22 cellular contexts compared by ENCODE assay signal in genomic region chr7:48347426-48347825, GRCh38.
"Had no signal": no experiment of that assay in that cellular context is flagged by ENCODE, and none has a peak within 500 bp of the region (broad histone marks: within the 10 kb centered on the region; RNA-seq: fewer than 3 reads in every experiment).

No MANE protein-coding gene starts in this region.

- H3K4me3 Mint-ChIP-seq: dendritic cell treated with granulocyte-macrophage colony-stimulating factor and Interleukin-4, amounts not matched to agents 40 ng/mL and 50 ng/mL, for 4 days; effector memory CD8-positive, alpha-beta T cell; endodermal cell; mesothelial cell of epicardium had no signal

- H3K36me3 Mint-ChIP-seq: mesothelial cell of epicardium had no signal

- H3K27me3 Mint-ChIP-seq: dendritic cell treated with granulocyte-macrophage colony-stimulating factor and Interleukin-4, amounts not matched to agents 40 ng/mL and 50 ng/mL, for 4 days had no signal

- H3K27ac ChIP-seq: epithelial cell of prostate, esophagus squamous epithelium, gastrocnemius medialis, heart right ventricle, left lung, lower lobe of right lung had no signal

- DNase-seq: cortex of kidney; effector CD8-positive, alpha-beta T cell; effector memory CD8-positive, alpha-beta T cell; endodermal cell; erythroblast; esophagus squamous epithelium; foreskin fibroblast; foreskin melanocyte; gastrocnemius medialis; glutamatergic neuron; head of caudate nucleus; heart right ventricle; hippocampal formation; left cardiac atrium; left lung; left ventricle myocardium superior; lower lobe of right lung; mesenchymal stem cell; mucosa of descending colon had no signal

- H3K4me3 ChIP-seq: esophagus squamous epithelium, gastrocnemius medialis, heart right ventricle, left lung, lower lobe of right lung, mucosa of descending colon had no signal

- H3K9me3 Mint-ChIP-seq: dendritic cell treated with granulocyte-macrophage colony-stimulating factor and Interleukin-4, amounts not matched to agents 40 ng/mL and 50 ng/mL, for 4 days; effector memory CD8-positive, alpha-beta T cell; endodermal cell had no signal

- H3K4me1 ChIP-seq: esophagus squamous epithelium, gastrocnemius medialis, lower lobe of right lung had no signal

- H3K9me3 ChIP-seq: esophagus squamous epithelium, gastrocnemius medialis, left lung, lower lobe of right lung, mucosa of descending colon had no signal

- H3K27me3 ChIP-seq: esophagus squamous epithelium, gastrocnemius medialis, left lung had no signal

- H3K4me1 Mint-ChIP-seq: endodermal cell had no signal

- H3K27ac Mint-ChIP-seq: dendritic cell treated with granulocyte-macrophage colony-stimulating factor and Interleukin-4, amounts not matched to agents 40 ng/mL and 50 ng/mL, for 4 days; effector memory CD8-positive, alpha-beta T cell; endodermal cell; mesothelial cell of epicardium had no signal

- H3K36me3 ChIP-seq: esophagus squamous epithelium, gastrocnemius medialis, heart right ventricle, left lung, lower lobe of right lung had no signal
